Comparison of ENCODE assay signal across 19 cellular contexts in genomic region chr9:109941771-109942170, GRCh38.
DNase-seq lines count a peak whose midpoint lies in the region; ATAC-seq, FAIRE-seq and TF ChIP-seq lines count a peak whose summit lies in the region.
"Had no signal": no experiment of that assay in that cellular context is flagged by ENCODE, and none has a peak within 500 bp of the region (broad histone marks: within the 10 kb centered on the region; RNA-seq: fewer than 3 reads in every experiment).

No MANE protein-coding gene starts in this region.

- H3K9me3 ChIP-seq in BLaER1 treated with 17β-estradiol and CSF1 and Interleukin-3, amounts not matched to agents 10 nM and 100 nM (replicated peaks in 1 of 11), result peaks cover 0 to 11% (median 0%) of the 10 kb centered on the region in 11 experiments; a peak in 2 of 22 replicates
- H3K9me3 ChIP-seq in OCI-LY1 (ENCODE audit: low read length), result no peaks in the 10 kb centered on the region
- H3K9me3 ChIP-seq: BE2C had no signal

- H3K9me2 ChIP-seq in OCI-LY1 (ENCODE audit: low read depth, low read length), result no peaks in the 10 kb centered on the region

- in situ Hi-C loops in GM13976 (cut with MboI; ENCODE audit: low sequenced_read_pairs, unreplicated experiment), result no loop called here

- H4K20me1 ChIP-seq in BLaER1 treated with 17β-estradiol and CSF1 and Interleukin-3, amounts not matched to agents 10 nM and 100 nM, result no peaks in the 10 kb centered on the region
- H4K20me1 ChIP-seq in OCI-LY1 (ENCODE audit: insufficient read depth, low read length), result no peaks in the 10 kb centered on the region

- DNase-seq in GM18507 (ENCODE audit: extremely low spot score, insufficient read length, low read depth) (no peak), middle frontal gyrus (ENCODE audit: extremely low spot score, low spot score) (peak; percentile 20), GM13976 (ENCODE audit: low spot score) (no peak)
- DNase-seq: BE2C; CD8-positive, alpha-beta T cell; DMS 273 treated with DMSO at 0.1 percent for 48 hours; DMS53; DND-41; GDM1; HCEC 1CT; IMR-90 had no signal

- peak overlapping the region; percentile 32 to 77 (median 62) for H3K4me2 ChIP-seq in BLaER1 treated with 17β-estradiol and CSF1 and Interleukin-3, amounts not matched to agents 10 nM and 100 nM
- H3K4me2 ChIP-seq in OCI-LY1 (ENCODE audit: low read length), result no peak overlapping the region
- H3K4me2 ChIP-seq: GM23338 had no signal

- peaks cover 13 to 17% (median 15%) of the 10 kb centered on the region in 10 experiments for H3K4me1 ChIP-seq in BLaER1 treated with 17β-estradiol and CSF1 and Interleukin-3, amounts not matched to agents 10 nM and 100 nM
- H3K4me1 ChIP-seq in OCI-LY1 (ENCODE audit: insufficient read depth, low read length, severe bottlenecking), result peaks cover 30% of the 10 kb centered on the region
- H3K4me1 ChIP-seq: BE2C had no signal

- no peaks in the 10 kb centered on the region for H3F3A ChIP-seq in OCI-LY1 (ENCODE audit: insufficient read depth, low read length)

- TF ChIP-seq CTCF in OCI-LY1 (IDR thresholded peaks at IDR 0.05; ENCODE audit: low read length) (no peak), GM13976 (IDR thresholded peaks at IDR 0.05; ENCODE audit: borderline replicate concordance, control extremely low read depth, extremely low read depth, insufficient read depth, missing control alignments) (no peak)

- H3K79me2 ChIP-seq in OCI-LY1 (ENCODE audit: insufficient read depth, low read length), result no peaks in the 10 kb centered on the region

- FAIRE-seq in GM18507 (lab: Jason Lieb, UNC), result peak; percentile 26
- FAIRE-seq: H54, HTR-8/SVneo, K562 had no signal

- H2AFZ ChIP-seq in OCI-LY1 (ENCODE audit: low read length), result 0 out of 2 replicates have a peak overlapping the region, but pooled peaks have one; percentile 31
- H2AFZ ChIP-seq: GM23338 had no signal

- H3K9ac ChIP-seq in BLaER1 treated with 17β-estradiol and CSF1 and Interleukin-3, amounts not matched to agents 10 nM and 100 nM, result no peak overlapping the region
- H3K9ac ChIP-seq in OCI-LY1 (ENCODE audit: low read length), result no peak overlapping the region

- H3K4me3 ChIP-seq in BLaER1 treated with 17β-estradiol and CSF1 and Interleukin-3, amounts not matched to agents 10 nM and 100 nM, result no peak overlapping the region
- no peak overlapping the region for H3K4me3 ChIP-seq in OCI-LY1 (ENCODE audit: low read depth, low read length, poor library complexity, severe bottlenecking)
- H3K4me3 ChIP-seq: GM23338, K562 had no signal

- H3K36me3 ChIP-seq in BLaER1 treated with 17β-estradiol and CSF1 and Interleukin-3, amounts not matched to agents 10 nM and 100 nM, result no peaks in the 10 kb centered on the region
- H3K36me3 ChIP-seq in OCI-LY1 (ENCODE audit: insufficient read depth, low read length), result no peaks in the 10 kb centered on the region
- H3K36me3 ChIP-seq: BE2C had no signal

- ATAC-seq in GM18873 (IDR thresholded peaks at IDR 0.05; ENCODE audit: low FRiP score, unreplicated experiment), result no peak
- ATAC-seq in HG03097 (IDR thresholded peaks at IDR 0.05; ENCODE audit: low FRiP score, unreplicated experiment), result no peak
- ATAC-seq: CD8-positive, alpha-beta T cell; GM23338; K562 had no signal

- no peaks in the 10 kb centered on the region for H3K27me3 ChIP-seq in BLaER1 treated with 17β-estradiol and CSF1 and Interleukin-3, amounts not matched to agents 10 nM and 100 nM
- H3K27me3 ChIP-seq in OCI-LY1 (ENCODE audit: insufficient read depth, low read length), result no peaks in the 10 kb centered on the region
- H3K27me3 ChIP-seq: BE2C had no signal

- H3K27ac ChIP-seq in BLaER1 treated with 17β-estradiol and CSF1 and Interleukin-3, amounts not matched to agents 10 nM and 100 nM, result no peak overlapping the region
- H3K27ac ChIP-seq in OCI-LY1 (ENCODE audit: low read depth, low read length, poor library complexity, severe bottlenecking), result no peak overlapping the region
